24 cellular contexts compared by ENCODE assay signal in the genomic region with DNA sequence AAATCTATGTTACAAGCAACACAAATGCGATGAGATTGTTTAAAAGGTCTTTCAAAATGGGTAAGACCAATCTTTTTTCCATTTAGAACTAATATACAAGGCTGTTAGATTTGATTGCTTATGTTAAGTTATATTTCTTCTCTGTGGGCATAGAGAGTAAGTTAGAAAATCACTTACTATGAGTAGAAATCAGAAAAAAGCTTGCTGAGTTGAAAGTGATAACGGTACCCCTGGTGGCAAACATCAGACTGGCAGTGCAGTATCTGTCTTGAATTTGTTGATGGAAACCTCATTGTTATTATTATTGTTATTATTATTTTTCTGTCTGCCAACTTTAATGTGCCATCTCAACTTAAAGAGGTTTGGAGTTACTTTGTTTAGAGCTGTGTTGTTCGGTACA. TPM values are rescaled to one million over a fixed set of nuclear protein-coding genes. Genes with fewer than 3 reads are reported as not detected.
DNase-seq lines count a peak whose midpoint lies in the region; TF ChIP-seq lines count a peak whose summit lies in the region.
"Had no signal": no experiment of that assay in that cellular context is flagged by ENCODE, and none has a peak within 500 bp of the region (broad histone marks: within the 10 kb centered on the region; RNA-seq: fewer than 3 reads in every experiment).

No MANE protein-coding gene starts in this region.

- H3K27me3 Mint-ChIP-seq in Calu3 (ENCODE audit: unreplicated experiment) = no peaks in the 10 kb centered on the region
- H3K27me3 Mint-ChIP-seq in progenitor cell of endocrine pancreas = no peaks in the 10 kb centered on the region
- H3K27me3 Mint-ChIP-seq: activated naive CD8-positive, alpha-beta T cell had no signal

- DNase-seq in Calu3 = no peak
- DNase-seq in OCI-LY7 (ENCODE audit: low spot score) = no peak
- no peak for DNase-seq in epithelial cell of proximal tubule (ENCODE audit: low read depth)
- DNase-seq in progenitor cell of endocrine pancreas (ENCODE audit: low spot score, unreplicated experiment) = no peak
- DNase-seq in NOMO-1 (lab: John Stamatoyannopoulos, UW; ENCODE audit: unreplicated experiment in 2 of 2) = no peak
- no peak for DNase-seq in ecto neural progenitor cell (ENCODE audit: low spot score)
- DNase-seq in G401 (ENCODE audit: low spot score) = no peak
- DNase-seq: ACHN; activated B cell treated with CpG ODN at 0.5 μM for 24 hours; activated CD4-positive, alpha-beta T cell treated with anti-CD3 and anti-CD28 coated beads, Interleukin-2, amount 50 U/mL, for 48 hours; activated CD8-positive, alpha-beta memory T cell treated with anti-CD3 and anti-CD28 coated beads, Interleukin-2, amount 50 U/mL, for 4 hours; aorta; effector CD8-positive, alpha-beta T cell; MG63; NCI-H1436; NCI-H446 treated with DMSO at 0.1 percent for 48 hours; stimulated activated CD4-positive, alpha-beta T cell treated with anti-CD3 and anti-CD28 coated beads, Interleukin-15, amount 100 ng/mL, for 24 hours; stimulated activated CD8-positive, alpha-beta memory T cell treated with anti-CD3 and anti-CD28 coated beads, Interleukin-4, amount 100 ng/mL, for 48 hours; SW 1271 had no signal

- in situ Hi-C loops in G401 (cut with HindIII; ENCODE audit: low sequenced_read_pairs) = no loop called here

- intact Hi-C loops in Calu3 (cut with micrococcal nuclease; ENCODE audit: unreplicated experiment) (no loop called here), OCI-LY7 (cut with micrococcal nuclease; ENCODE audit: unreplicated experiment) (no loop called here)

- no peaks in the 10 kb centered on the region for H3K36me3 ChIP-seq in OCI-LY7 (ENCODE audit: insufficient read depth, low read length)
- H3K36me3 ChIP-seq: esophagus muscularis mucosa had no signal

- TF ChIP-seq CTCF in Calu3 (IDR thresholded peaks at IDR 0.05; ENCODE audit: unreplicated experiment) = peak; percentile 29
- TF ChIP-seq CTCF in OCI-LY7 (conservative IDR thresholded peaks at IDR 0.05; ENCODE audit: low read length) = peak; percentile 35; the same call in 1 of the 2 replicates
- TF ChIP-seq CTCF in epithelial cell of proximal tubule (conservative IDR thresholded peaks at IDR 0.05; ENCODE audit: low read depth, low read length) = peak; percentile 38
- peak; percentile 27 for TF ChIP-seq CTCF in progenitor cell of endocrine pancreas (IDR thresholded peaks at IDR 0.05; ENCODE audit: unreplicated experiment)

- H3K4me2 ChIP-seq in OCI-LY7 (ENCODE audit: low read length) = no peak overlapping the region

- H3K4me1 ChIP-seq in OCI-LY7 (ENCODE audit: insufficient read depth, low read length, poor library complexity, severe bottlenecking) = no peaks in the 10 kb centered on the region
- H3K4me1 ChIP-seq: esophagus muscularis mucosa had no signal

- H3K9me3 Mint-ChIP-seq in Calu3 (ENCODE audit: low read depth, unreplicated experiment) (no peaks in the 10 kb centered on the region), progenitor cell of endocrine pancreas (ENCODE audit: low read depth) (no peaks in the 10 kb centered on the region)
- H3K9me3 Mint-ChIP-seq: activated B cell treated with CpG ODN at 0.5 μM for 24 hours; activated T-helper 17 cell treated with anti-CD3 and anti-CD28 coated beads, Interleukin-2, amount 50 U/mL, for 72 hours; CD14-positive monocyte; natural killer cell treated with Interleukin-12 subunit alpha and Interleukin-12 subunit beta and Interleukin-15 and Interleukin-18, amount 100 ng/mL, for 72 hours had no signal

- H3K9me3 ChIP-seq in OCI-LY7 (ENCODE audit: low read length) = no peaks in the 10 kb centered on the region
- H3K9me3 ChIP-seq: esophagus muscularis mucosa, MG63 had no signal

- H3K27ac Mint-ChIP-seq in Calu3 (ENCODE audit: unreplicated experiment) = no peak overlapping the region
- H3K27ac Mint-ChIP-seq in progenitor cell of endocrine pancreas = no peak overlapping the region
- H3K27ac Mint-ChIP-seq: activated B cell treated with CpG ODN at 0.5 μM for 24 hours; activated naive CD8-positive, alpha-beta T cell; activated T-helper 17 cell treated with anti-CD3 and anti-CD28 coated beads, Interleukin-2, amount 50 U/mL, for 72 hours; CD14-positive monocyte; natural killer cell treated with Interleukin-12 subunit alpha and Interleukin-12 subunit beta and Interleukin-15 and Interleukin-18, amount 100 ng/mL, for 72 hours had no signal

- peaks cover 21% of the 10 kb centered on the region for H3K4me1 Mint-ChIP-seq in Calu3 (ENCODE audit: low read depth, unreplicated experiment)
- peaks cover 11% of the 10 kb centered on the region for H3K4me1 Mint-ChIP-seq in progenitor cell of endocrine pancreas (ENCODE audit: low read depth)
- H3K4me1 Mint-ChIP-seq: activated B cell treated with CpG ODN at 0.5 μM for 24 hours, CD14-positive monocyte had no signal

- no peaks in the 10 kb centered on the region for H3K36me3 Mint-ChIP-seq in Calu3 (ENCODE audit: insufficient read depth, unreplicated experiment)
- peaks cover 1% of the 10 kb centered on the region for H3K36me3 Mint-ChIP-seq in progenitor cell of endocrine pancreas (ENCODE audit: insufficient read depth)
- H3K36me3 Mint-ChIP-seq: activated naive CD8-positive, alpha-beta T cell; CD14-positive monocyte; natural killer cell treated with Interleukin-12 subunit alpha and Interleukin-12 subunit beta and Interleukin-15 and Interleukin-18, amount 100 ng/mL, for 72 hours had no signal

- H3K9me2 ChIP-seq in OCI-LY7 (ENCODE audit: insufficient read depth, low read length) = no peaks in the 10 kb centered on the region

- BruUV-seq in Calu3 (replicated peaks; lab: Mats Ljungman, UMichigan) (no TSS peak), OCI-LY7 (replicated peaks; lab: Mats Ljungman, UMichigan) (no TSS peak)

- H3K79me2 ChIP-seq in OCI-LY7 (ENCODE audit: insufficient read depth, low read depth, low read length) = no peaks in the 10 kb centered on the region

- no peak overlapping the region for H3K27ac ChIP-seq in OCI-LY7 (ENCODE audit: low read depth, low read length, poor library complexity, severe bottlenecking)
- H3K27ac ChIP-seq: esophagus muscularis mucosa had no signal

- CTCF ChIA-PET in Calu3 (lab: Charles Lee) = interaction anchor here (1.1 to 1.7 kb wide), 2 partner anchors 9 to 17 kb away, joined by 3 to 8 read pairs; no protein-coding TSS in a partner anchor
- CTCF ChIA-PET in OCI-LY7 (lab: Charles Lee; ENCODE audit: unreplicated experiment) = no interaction called here

- no peak overlapping the region for H3K4me3 ChIP-seq in OCI-LY7 (ENCODE audit: low read depth, low read length, poor library complexity, severe bottlenecking)
- H3K4me3 ChIP-seq in epithelial cell of proximal tubule (ENCODE audit: low read depth, low read length) = no peak overlapping the region
- H3K4me3 ChIP-seq: esophagus muscularis mucosa, MG63 had no signal

- H2AFZ ChIP-seq in OCI-LY7 (ENCODE audit: low read length) = no peak overlapping the region

- POLR2A ChIA-PET in OCI-LY7 (lab: Charles Lee) = interaction anchor here (0.8 to 1.1 kb wide), 2 partner anchors 13 to 21 kb away, joined by 3 read pairs; no protein-coding TSS in a partner anchor

- no peaks in the 10 kb centered on the region for H4K20me1 ChIP-seq in OCI-LY7 (ENCODE audit: insufficient read depth, low read length)

- H3K4me3 Mint-ChIP-seq in Calu3 (ENCODE audit: low read depth, unreplicated experiment) (no peak overlapping the region), progenitor cell of endocrine pancreas (ENCODE audit: low read depth) (no peak overlapping the region)
- H3K4me3 Mint-ChIP-seq: activated B cell treated with CpG ODN at 0.5 μM for 24 hours; activated naive CD8-positive, alpha-beta T cell; activated T-helper 17 cell treated with anti-CD3 and anti-CD28 coated beads, Interleukin-2, amount 50 U/mL, for 72 hours; CD14-positive monocyte; natural killer cell treated with Interleukin-12 subunit alpha and Interleukin-12 subunit beta and Interleukin-15 and Interleukin-18, amount 100 ng/mL, for 72 hours had no signal

RNA-seq across cellular contexts. Expression of a gene that starts 12.4 kb away (rescaled TPM):
- total RNA-seq in Calu3 (2022) (5.1 and 8.7 TPM in 2 replicates), OCI-LY7 (2022) (0.33 and 0.34 TPM in 2 replicates), epithelial cell of proximal tubule (33.7 and 61.0 TPM in 2 replicates), progenitor cell of endocrine pancreas (1.7 and 2.4 TPM in 2 replicates)
- total RNA-seq in OCI-LY7 (2014; rRNA removed; shearing (Covaris generic)) = 0.32 and 1.0 TPM in 2 replicates
- 3.3 and 4.2 TPM in 2 replicates for total RNA-seq in G401 (2014; rRNA removed; shearing (Covaris generic))
- total RNA-seq: activated T-helper 17 cell treated with anti-CD3 and anti-CD28 coated beads, Interleukin-2, amount 50 U/mL, for 72 hours had no signal
